Comparison of ENCODE assay signal across 34 cellular contexts in the genomic region with DNA sequence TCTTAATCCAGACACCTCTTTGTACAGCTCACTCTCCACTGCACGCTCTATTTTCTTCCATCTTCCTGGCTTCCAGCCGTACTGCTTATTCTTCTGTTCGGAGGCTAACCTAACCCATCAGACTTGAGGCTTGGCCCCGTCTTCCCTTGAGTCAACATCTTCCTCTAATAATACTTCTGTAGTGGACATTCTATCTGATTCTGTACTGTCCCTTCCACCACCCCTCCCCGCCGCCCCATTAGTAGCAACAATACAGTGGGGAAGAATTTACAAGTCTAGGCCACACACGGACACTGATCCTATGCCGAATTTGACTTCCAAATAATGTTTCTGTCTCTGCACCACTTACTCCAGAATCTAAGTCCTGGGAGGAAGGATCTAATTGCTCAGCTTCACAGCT.
"Had no signal": no experiment of that assay in that cellular context is flagged by ENCODE, and none has a peak within 500 bp of the region (broad histone marks: within the 10 kb centered on the region; RNA-seq: fewer than 3 reads in every experiment).

No MANE protein-coding gene starts in this region.

- H3K4me3 Mint-ChIP-seq: activated B cell treated with CpG ODN at 0.5 μM for 24 hours; activated CD4-positive, alpha-beta memory T cell treated with anti-CD3 and anti-CD28 coated beads for 36 hours; activated CD8-positive, alpha-beta memory T cell treated with anti-CD3 and anti-CD28 coated beads, Interleukin-2, amount 10 ng/mL, durations not matched to agents 7 days and 5 days; activated CD8-positive, alpha-beta T cell treated with anti-CD3 and anti-CD28 coated beads, Interleukin-2, amount 10 ng/mL, durations not matched to agents 7 days and 5 days; activated naive CD4-positive, alpha-beta T cell treated with anti-CD3 and anti-CD28 coated beads for 36 hours; activated naive CD4-positive, alpha-beta T cell treated with anti-CD3 and anti-CD28 coated beads, Interleukin-2, amount 50 U/mL, for 24 hours; activated naive CD8-positive, alpha-beta T cell treated with anti-CD3 and anti-CD28 coated beads for 36 hours; activated naive CD8-positive, alpha-beta T cell treated with anti-CD3 and anti-CD28 coated beads, Interleukin-2, amount 50 U/mL, for 24 hours; activated T-helper 1 cell treated with anti-CD3 and anti-CD28 coated beads, Interleukin-12 subunit alpha, Interleukin-12 subunit beta, Interleukin-2, Interleukin-4 antibody, amounts not matched to agents 30 ng/mL and 10 ng/mL and 1 ng/mL, durations not matched to agents 14 hours and 24 hours and 36 hours; effector memory CD8-positive, alpha-beta T cell; T-helper 17 cell; T-helper 2 cell treated with Interferon-gamma antibody and Interleukin-4, amounts not matched to agents 5 μg/mL and 100 μg/mL, for 36 hours had no signal

- H3K27ac Mint-ChIP-seq: activated B cell treated with CpG ODN at 0.5 μM for 24 hours; activated CD4-positive, alpha-beta memory T cell treated with anti-CD3 and anti-CD28 coated beads for 36 hours; activated CD8-positive, alpha-beta memory T cell treated with anti-CD3 and anti-CD28 coated beads, Interleukin-2, amount 10 ng/mL, durations not matched to agents 7 days and 5 days; activated CD8-positive, alpha-beta T cell treated with anti-CD3 and anti-CD28 coated beads, Interleukin-2, amount 10 ng/mL, durations not matched to agents 7 days and 5 days; activated naive CD4-positive, alpha-beta T cell treated with anti-CD3 and anti-CD28 coated beads for 36 hours; activated naive CD4-positive, alpha-beta T cell treated with anti-CD3 and anti-CD28 coated beads, Interleukin-2, amount 50 U/mL, for 24 hours; activated naive CD8-positive, alpha-beta T cell treated with anti-CD3 and anti-CD28 coated beads for 36 hours; activated naive CD8-positive, alpha-beta T cell treated with anti-CD3 and anti-CD28 coated beads, Interleukin-2, amount 50 U/mL, for 24 hours; activated T-helper 1 cell treated with anti-CD3 and anti-CD28 coated beads, Interleukin-12 subunit alpha, Interleukin-12 subunit beta, Interleukin-2, Interleukin-4 antibody, amounts not matched to agents 30 ng/mL and 10 ng/mL and 1 ng/mL, durations not matched to agents 14 hours and 24 hours and 36 hours; activated T-helper 2 cell treated with anti-CD3 and anti-CD28 coated beads, Interferon-gamma antibody, Interleukin-2, Interleukin-4, amounts not matched to agents 10 μg/mL and 5 μg/mL and 100 μg/mL, durations not matched to agents 14 hours and 24 hours and 36 hours; effector memory CD8-positive, alpha-beta T cell; T-helper 17 cell; T-helper 2 cell treated with Interferon-gamma antibody and Interleukin-4, amounts not matched to agents 5 μg/mL and 100 μg/mL, for 36 hours had no signal

- H3K36me3 Mint-ChIP-seq: activated CD4-positive, alpha-beta memory T cell treated with anti-CD3 and anti-CD28 coated beads for 36 hours; activated CD8-positive, alpha-beta memory T cell treated with anti-CD3 and anti-CD28 coated beads, Interleukin-2, amount 10 ng/mL, durations not matched to agents 7 days and 5 days; activated naive CD4-positive, alpha-beta T cell treated with anti-CD3 and anti-CD28 coated beads, Interleukin-2, amount 50 U/mL, for 24 hours; activated naive CD8-positive, alpha-beta T cell treated with anti-CD3 and anti-CD28 coated beads for 36 hours had no signal

- ATAC-seq: activated CD4-positive, CD25-positive, alpha-beta regulatory T cell treated with anti-CD3 and anti-CD28 coated beads, Interleukin-2, amount 50 U/mL, for 24 hours; activated CD8-positive, alpha-beta memory T cell treated with anti-CD3 and anti-CD28 coated beads, Interleukin-2, amount 10 ng/mL, durations not matched to agents 7 days and 5 days; activated CD8-positive, alpha-beta T cell treated with anti-CD3 and anti-CD28 coated beads, Interleukin-2, amount 10 ng/mL, durations not matched to agents 7 days and 5 days; activated naive CD8-positive, alpha-beta T cell treated with anti-CD3 and anti-CD28 coated beads, Interleukin-2, amount 50 U/mL, for 24 hours; body of pancreas; effector memory CD8-positive, alpha-beta T cell; T-helper 17 cell had no signal

- DNase-seq: activated B cell treated with CpG ODN at 0.5 μM for 24 hours; activated CD4-positive, alpha-beta memory T cell treated with anti-CD3 and anti-CD28 coated beads for 36 hours; activated CD4-positive, alpha-beta T cell treated with anti-CD3 and anti-CD28 coated beads for 48 hours; activated CD8-positive, alpha-beta memory T cell treated with anti-CD3 and anti-CD28 coated beads, Interleukin-2, amount 10 ng/mL, durations not matched to agents 7 days and 5 days; activated CD8-positive, alpha-beta memory T cell treated with anti-CD3 and anti-CD28 coated beads, Interleukin-2, amount 50 U/mL, for 4 hours; activated CD8-positive, alpha-beta T cell treated with anti-CD3 and anti-CD28 coated beads, Interleukin-2, amount 10 ng/mL, durations not matched to agents 7 days and 5 days; activated effector memory CD4-positive, alpha-beta T cell treated with anti-CD3 and anti-CD28 coated beads, Interleukin-2, amount 50 U/mL, for 16 hours; activated naive CD4-positive, alpha-beta T cell treated with anti-CD3 and anti-CD28 coated beads for 36 hours; activated naive CD8-positive, alpha-beta T cell treated with anti-CD3 and anti-CD28 coated beads for 36 hours; activated naive CD8-positive, alpha-beta T cell treated with anti-CD3 and anti-CD28 coated beads, Interleukin-2, amount 50 U/mL, for 24 hours; activated T-cell treated with anti-CD3 and anti-CD28 coated beads, Interleukin-2, amount 50 U/mL, for 1 hour; activated T-cell treated with anti-CD3 and anti-CD28 coated beads, Interleukin-2, amount 50 U/mL, for 48 hours; adrenal gland; amygdala; aorta; body of pancreas; caudate nucleus; cortex of kidney; dermis blood vessel endothelial cell; effector CD4-positive, alpha-beta T cell; effector memory CD8-positive, alpha-beta T cell; esophagus squamous epithelium; foreskin fibroblast; head of caudate nucleus; T-helper 17 cell; T1000; WERI-Rb-1 had no signal

- H3K27ac ChIP-seq: adrenal gland, body of pancreas, epithelial cell of prostate, esophagus squamous epithelium, WERI-Rb-1 had no signal

- H3K9me3 Mint-ChIP-seq: activated B cell treated with CpG ODN at 0.5 μM for 24 hours; activated CD4-positive, alpha-beta memory T cell treated with anti-CD3 and anti-CD28 coated beads for 36 hours; activated naive CD4-positive, alpha-beta T cell treated with anti-CD3 and anti-CD28 coated beads for 36 hours; activated naive CD4-positive, alpha-beta T cell treated with anti-CD3 and anti-CD28 coated beads, Interleukin-2, amount 50 U/mL, for 24 hours; activated naive CD8-positive, alpha-beta T cell treated with anti-CD3 and anti-CD28 coated beads for 36 hours; activated naive CD8-positive, alpha-beta T cell treated with anti-CD3 and anti-CD28 coated beads, Interleukin-2, amount 50 U/mL, for 24 hours; activated T-helper 1 cell treated with anti-CD3 and anti-CD28 coated beads, Interleukin-12 subunit alpha, Interleukin-12 subunit beta, Interleukin-2, Interleukin-4 antibody, amounts not matched to agents 30 ng/mL and 10 ng/mL and 1 ng/mL, durations not matched to agents 14 hours and 24 hours and 36 hours; activated T-helper 2 cell treated with anti-CD3 and anti-CD28 coated beads, Interferon-gamma antibody, Interleukin-2, Interleukin-4, amounts not matched to agents 10 μg/mL and 5 μg/mL and 100 μg/mL, durations not matched to agents 14 hours and 24 hours and 36 hours; effector memory CD8-positive, alpha-beta T cell; T-helper 2 cell treated with Interferon-gamma antibody and Interleukin-4, amounts not matched to agents 5 μg/mL and 100 μg/mL, for 36 hours had no signal

- FAIRE-seq: frontal cortex had no signal

- H3K36me3 ChIP-seq: adrenal gland, esophagus squamous epithelium, WERI-Rb-1 had no signal

- H3K4me1 ChIP-seq: body of pancreas had no signal

- H3K4me1 Mint-ChIP-seq: activated B cell treated with CpG ODN at 0.5 μM for 24 hours; activated CD8-positive, alpha-beta memory T cell treated with anti-CD3 and anti-CD28 coated beads, Interleukin-2, amount 10 ng/mL, durations not matched to agents 7 days and 5 days; activated naive CD4-positive, alpha-beta T cell treated with anti-CD3 and anti-CD28 coated beads, Interleukin-2, amount 50 U/mL, for 24 hours; activated naive CD8-positive, alpha-beta T cell treated with anti-CD3 and anti-CD28 coated beads for 36 hours; activated naive CD8-positive, alpha-beta T cell treated with anti-CD3 and anti-CD28 coated beads, Interleukin-2, amount 50 U/mL, for 24 hours; T-helper 17 cell had no signal

- H3K27me3 ChIP-seq: adrenal gland, body of pancreas, esophagus squamous epithelium had no signal

- H3K9me3 ChIP-seq: adrenal gland, body of pancreas, esophagus squamous epithelium had no signal

- H3K4me3 ChIP-seq: adrenal gland, body of pancreas, esophagus squamous epithelium had no signal
